11 cellular contexts compared by ENCODE assay signal in the genomic region with DNA sequence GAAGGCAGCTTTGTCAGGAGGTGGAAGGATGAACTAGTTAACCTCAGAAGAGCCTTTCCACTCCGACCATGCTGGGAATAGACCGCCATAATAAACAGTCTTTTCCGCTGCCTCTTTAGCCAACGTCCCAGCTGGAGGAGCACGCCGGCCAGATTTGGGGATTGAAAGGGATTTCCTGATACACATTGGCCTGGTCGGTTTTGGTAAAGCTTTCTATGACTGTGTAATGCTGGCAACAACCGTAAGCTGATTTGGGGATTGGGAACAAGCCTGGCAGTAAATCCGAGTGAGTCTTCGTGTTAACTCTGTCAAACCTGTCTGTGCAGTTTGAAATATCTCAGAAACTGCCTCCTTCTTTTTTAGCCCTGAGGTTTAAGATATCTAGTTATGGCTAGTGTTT.
DNase-seq lines count a peak whose midpoint lies in the region; ATAC-seq and TF ChIP-seq lines count a peak whose summit lies in the region.
"Had no signal": no experiment of that assay in that cellular context is flagged by ENCODE, and none has a peak within 500 bp of the region (broad histone marks: within the 10 kb centered on the region; RNA-seq: fewer than 3 reads in every experiment).

No MANE protein-coding gene starts in this region.

- no peaks in the 10 kb centered on the region for H3K9me3 ChIP-seq in CD4-positive, CD25-positive, alpha-beta regulatory T cell (ENCODE audit: control insufficient read depth in 2 of 2, low read length in 2 of 2)
- H3K9me3 ChIP-seq in Peyer's patch = no peaks in the 10 kb centered on the region
- no peaks in the 10 kb centered on the region for H3K9me3 ChIP-seq in esophagus (ENCODE audit: control insufficient read depth in 2 of 2, insufficient read depth in 1 of 2, low read depth in 1 of 2, low read length in 1 of 2)
- H3K9me3 ChIP-seq in PC-9 (ENCODE audit: insufficient read depth, low read depth) = no peaks in the 10 kb centered on the region

- ATAC-seq in CD4-positive, CD25-positive, alpha-beta regulatory T cell (ENCODE audit: low read depth in 2 of 2) = no peak
- ATAC-seq in GM19324 (IDR thresholded peaks at IDR 0.05; ENCODE audit: low FRiP score, unreplicated experiment) (no peak), HG03565 (IDR thresholded peaks at IDR 0.05; ENCODE audit: unreplicated experiment) (no peak)
- ATAC-seq: HCT116, Panc1 had no signal

- BruUV-seq in PC-9 (replicated peaks; lab: Mats Ljungman, UMichigan) = no TSS peak

- H3K27ac Mint-ChIP-seq in CD4-positive, CD25-positive, alpha-beta regulatory T cell = peak overlapping the region; percentile 84 to 99 (median 96)
- peak overlapping the region; percentile 13 for H3K27ac Mint-ChIP-seq in nephron progenitor cell

- H3K4me3 ChIP-seq in CD4-positive, CD25-positive, alpha-beta regulatory T cell (ENCODE audit: low read depth, low read length) = peak overlapping the region; percentile 91
- H3K4me3 ChIP-seq in Peyer's patch (peak overlapping the region in 1 of 4 donors; percentile 6), esophagus (ENCODE audit: low read depth in 1 of 2, low read length in 2 of 2) (no peak overlapping the region), PC-9 (no peak overlapping the region)

- peaks cover 13 to 50% (median 18%) of the 10 kb centered on the region in 4 donors for H3K4me1 Mint-ChIP-seq in CD4-positive, CD25-positive, alpha-beta regulatory T cell
- peaks cover 64% of the 10 kb centered on the region for H3K4me1 Mint-ChIP-seq in nephron progenitor cell

- H3K4me3 Mint-ChIP-seq in CD4-positive, CD25-positive, alpha-beta regulatory T cell = peak overlapping the region; percentile 93 to 99 (median 96)
- no peak overlapping the region for H3K4me3 Mint-ChIP-seq in nephron progenitor cell

- H3K27me3 Mint-ChIP-seq in CD4-positive, CD25-positive, alpha-beta regulatory T cell = no peaks in the 10 kb centered on the region
- peaks cover 9% of the 10 kb centered on the region for H3K27me3 Mint-ChIP-seq in nephron progenitor cell (ENCODE audit: low read depth, poor library complexity)

- no peaks in the 10 kb centered on the region for H3K27me3 ChIP-seq in CD4-positive, CD25-positive, alpha-beta regulatory T cell (ENCODE audit: control insufficient read depth, insufficient read depth, low read length)
- H3K27me3 ChIP-seq in Peyer's patch (no peaks in the 10 kb centered on the region), esophagus (ENCODE audit: control insufficient read depth in 1 of 2, insufficient read depth in 2 of 2, low read length in 2 of 2) (peaks cover 0 to 3% of the 10 kb centered on the region in 2 donors), PC-9 (ENCODE audit: insufficient read depth, low read depth) (no peaks in the 10 kb centered on the region)

- H3K4me2 ChIP-seq in PC-9 = no peak overlapping the region

- H3F3A ChIP-seq in PC-9 (ENCODE audit: insufficient read depth, low read depth) = no peaks in the 10 kb centered on the region

- H3K9me3 Mint-ChIP-seq in CD4-positive, CD25-positive, alpha-beta regulatory T cell = peaks cover 0 to 3% (median 0%) of the 10 kb centered on the region in 7 donors
- no peaks in the 10 kb centered on the region for H3K9me3 Mint-ChIP-seq in nephron progenitor cell

- H2AFZ ChIP-seq in PC-9 = no peak overlapping the region

- 35 to 47% methylated on average over 10 of the region's 10 CpGs for WGBS in esophagus, 2 donors

- H3K4me1 ChIP-seq in CD4-positive, CD25-positive, alpha-beta regulatory T cell (ENCODE audit: control insufficient read depth, insufficient read depth, low read length, poor library complexity, severe bottlenecking) = peaks cover 29% of the 10 kb centered on the region
- peaks cover 0 to 4% (median 0%) of the 10 kb centered on the region in 4 donors for H3K4me1 ChIP-seq in Peyer's patch
- peaks cover 2 to 5% of the 10 kb centered on the region in 2 donors for H3K4me1 ChIP-seq in esophagus (ENCODE audit: control insufficient read depth in 2 of 2, insufficient read depth in 2 of 2, low read length in 1 of 2)
- no peaks in the 10 kb centered on the region for H3K4me1 ChIP-seq in PC-9 (replicated peaks; ENCODE audit: insufficient read depth)

- CTCF ChIA-PET in PC-9 (lab: Charles Lee) = no interaction called here

- no peaks in the 10 kb centered on the region for H3K79me2 ChIP-seq in PC-9 (ENCODE audit: low read depth)

- intact Hi-C loops in PC-9 (cut with micrococcal nuclease; ENCODE audit: unreplicated experiment) = no loop called here

- H3K36me3 Mint-ChIP-seq in CD4-positive, CD25-positive, alpha-beta regulatory T cell = peaks cover 64% of the 10 kb centered on the region
- H3K36me3 Mint-ChIP-seq in nephron progenitor cell (ENCODE audit: low read depth) = no peaks in the 10 kb centered on the region

- TF ChIP-seq POLR2A in Peyer's patch (IDR thresholded peaks at IDR 0.05) = no peak

- no peaks in the 10 kb centered on the region for H3K9me2 ChIP-seq in PC-9 (ENCODE audit: insufficient read depth)

- POLR2A ChIA-PET in PC-9 (lab: Charles Lee; ENCODE audit: unreplicated experiment) = no interaction called here

- TF ChIP-seq CTCF in Peyer's patch (IDR thresholded peaks at IDR 0.05) (no peak), nephron progenitor cell (IDR thresholded peaks at IDR 0.05) (no peak), PC-9 (conservative IDR thresholded peaks at IDR 0.05) (no peak)

- H3K36me3 ChIP-seq in CD4-positive, CD25-positive, alpha-beta regulatory T cell (ENCODE audit: control insufficient read depth, insufficient read depth, low read length) = peaks cover 41% of the 10 kb centered on the region
- H3K36me3 ChIP-seq in Peyer's patch (no peaks in the 10 kb centered on the region), esophagus (ENCODE audit: control insufficient read depth in 2 of 2, insufficient read depth in 2 of 2, low read length in 1 of 2) (no peaks in the 10 kb centered on the region), PC-9 (ENCODE audit: low read depth) (no peaks in the 10 kb centered on the region)

- H3K27ac ChIP-seq in CD4-positive, CD25-positive, alpha-beta regulatory T cell (ENCODE audit: insufficient read depth, low read length, poor library complexity, severe bottlenecking) = peak overlapping the region; percentile 99
- H3K27ac ChIP-seq in Peyer's patch (peak overlapping the region; percentile 23 to 70 (median 60)), esophagus (ENCODE audit: low read depth in 2 of 2, low read length in 1 of 2) (peak overlapping the region; percentile 67 to 85), PC-9 (no peak overlapping the region)

- DNase-seq in CD4-positive, CD25-positive, alpha-beta regulatory T cell = no peak
- DNase-seq in Peyer's patch (no peak), nephron progenitor cell (no peak), PC-9 (no peak), T1000 (lab: John Stamatoyannopoulos, UW) (no peak)
- DNase-seq: retina had no signal

- H4K20me1 ChIP-seq in PC-9 (ENCODE audit: insufficient read depth) = no peaks in the 10 kb centered on the region
